In the genomic region with DNA sequence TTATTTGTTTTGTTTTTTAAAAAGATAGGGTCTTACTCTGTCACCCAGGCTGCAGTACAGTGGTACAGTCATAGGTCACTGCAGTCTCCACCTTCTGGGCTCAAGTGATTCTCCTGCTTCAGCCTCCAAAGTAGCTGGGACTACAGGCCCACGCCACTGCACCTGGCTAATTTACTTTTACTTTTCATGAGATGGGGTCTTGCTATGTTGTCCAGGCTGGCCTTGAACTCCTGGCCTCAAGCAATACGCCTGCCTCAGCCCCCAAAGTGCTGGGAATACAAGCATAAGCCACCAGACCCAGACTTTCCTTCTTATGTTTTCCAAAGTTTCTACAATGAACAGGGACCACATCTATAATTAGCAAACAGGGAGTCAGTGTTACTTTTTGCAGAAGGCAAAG, we compare ENCODE assay signal across 1 cellular context.
TF ChIP-seq lines count a peak whose summit lies in the region.

No MANE protein-coding gene starts in this region.

TF ChIP-seq in K562, 482 proteins besides CTCF, POLR2A, EP300 and RAD21:
- TF ChIP-seq, protein P1, sequence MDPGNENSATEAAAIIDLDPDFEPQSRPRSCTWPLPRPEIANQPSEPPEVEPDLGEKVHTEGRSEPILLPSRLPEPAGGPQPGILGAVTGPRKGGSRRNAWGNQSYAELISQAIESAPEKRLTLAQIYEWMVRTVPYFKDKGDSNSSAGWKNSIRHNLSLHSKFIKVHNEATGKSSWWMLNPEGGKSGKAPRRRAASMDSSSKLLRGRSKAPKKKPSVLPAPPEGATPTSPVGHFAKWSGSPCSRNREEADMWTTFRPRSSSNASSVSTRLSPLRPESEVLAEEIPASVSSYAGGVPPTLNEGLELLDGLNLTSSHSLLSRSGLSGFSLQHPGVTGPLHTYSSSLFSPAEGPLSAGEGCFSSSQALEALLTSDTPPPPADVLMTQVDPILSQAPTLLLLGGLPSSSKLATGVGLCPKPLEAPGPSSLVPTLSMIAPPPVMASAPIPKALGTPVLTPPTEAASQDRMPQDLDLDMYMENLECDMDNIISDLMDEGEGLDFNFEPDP (CRISPR knock-in tag; IDR thresholded peaks at IDR 0.05): no peak
- no peak for TF ChIP-seq NFIC (IDR thresholded peaks at IDR 0.05)
- TF ChIP-seq ZNF121 (CRISPR knock-in tag; conservative IDR thresholded peaks at IDR 0.05): peak; percentile 91
